Comparison of ENCODE assay signal across 8 cellular contexts in the genomic region with DNA sequence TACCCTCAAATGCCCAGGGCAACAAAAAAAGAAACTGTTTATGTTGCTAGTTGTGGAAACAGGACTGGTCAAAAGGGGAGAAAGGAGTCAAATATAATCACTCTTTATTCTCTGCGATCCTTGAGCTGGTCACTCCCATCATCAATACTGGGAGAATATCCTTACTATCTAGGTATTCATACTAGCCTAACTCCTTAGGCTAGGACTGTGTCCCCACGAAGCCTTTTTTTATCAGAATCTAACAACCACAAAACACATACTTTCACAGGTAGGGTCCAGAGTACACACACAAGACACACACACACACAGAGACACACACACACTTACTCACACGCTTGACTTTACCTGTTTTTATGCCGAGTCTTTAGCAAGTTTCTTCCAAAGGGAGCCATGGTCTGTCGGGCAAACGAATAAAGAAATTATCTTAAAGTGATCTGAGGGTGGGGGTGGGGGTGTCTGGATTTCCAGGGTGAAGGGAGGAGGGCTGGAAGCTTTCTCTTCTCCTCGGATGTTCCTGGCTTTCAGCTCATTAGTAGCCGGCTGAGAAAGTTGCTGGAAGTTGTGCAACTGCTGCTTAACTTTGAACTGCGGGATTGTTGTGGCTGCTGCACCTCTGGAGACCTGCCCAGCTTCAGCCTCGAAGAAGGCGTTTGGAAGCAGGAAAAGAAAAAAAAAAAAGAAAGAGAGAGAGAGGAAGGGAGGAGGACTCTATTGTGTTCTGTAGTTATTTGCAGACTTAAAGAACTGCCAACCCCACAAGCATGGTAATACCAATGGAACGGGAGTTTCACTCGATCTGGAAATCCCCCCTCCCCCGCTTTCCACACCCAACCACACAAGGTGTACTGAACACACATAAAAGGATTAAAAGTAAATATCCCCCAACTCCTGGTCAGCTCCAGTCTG. TPM values are rescaled to one million over a fixed set of nuclear protein-coding genes. Genes with fewer than 3 reads are reported as not detected.
DNase-seq lines count a peak whose midpoint lies in the region; ATAC-seq and TF ChIP-seq lines count a peak whose summit lies in the region.

A gene (minus strand): TSS at position 600 of the 906 bp plus-strand sequence. CDS start 208 bp downstream, at position 392.

- H3K9me3 Mint-ChIP-seq in activated CD4-positive, alpha-beta T cell treated with anti-CD3 and anti-CD28 coated beads for 36 hours (ENCODE audit: low read depth) = no peaks in the 10 kb centered on the region

- H3K4me1 ChIP-seq in HUES48 (ENCODE audit: control insufficient read depth, insufficient read depth, low read length) = peaks cover 33% of the 10 kb centered on the region
- H3K4me1 ChIP-seq in liver (ENCODE audit: control insufficient read depth in 4 of 4, insufficient read depth in 4 of 4, low read length in 3 of 4) = peaks cover 0 to 2% (median under 1%) of the 10 kb centered on the region in 4 donors
- H3K4me1 ChIP-seq in tibial nerve = peaks cover 0 to 16% (median 0%) of the 10 kb centered on the region in 4 donors

- H3K36me3 ChIP-seq in HUES48 (ENCODE audit: control insufficient read depth, insufficient read depth, low read length) (no peaks in the 10 kb centered on the region), liver (ENCODE audit: control insufficient read depth in 4 of 4, insufficient read depth in 3 of 4, low read depth in 1 of 4, low read length in 3 of 4) (no peaks in the 10 kb centered on the region), tibial nerve (no peaks in the 10 kb centered on the region)

- H3K36me3 Mint-ChIP-seq in activated CD4-positive, alpha-beta T cell treated with anti-CD3 and anti-CD28 coated beads for 36 hours (ENCODE audit: low read depth) = no peaks in the 10 kb centered on the region

- POLR2A ChIA-PET in activated CD4-positive, alpha-beta T cell treated with anti-CD3 and anti-CD28 coated beads for 36 hours (lab: Charles Lee) = no interaction called here

- H3K4me3 ChIP-seq in HUES48 (ENCODE audit: low read depth, low read length) = no peak within 1 kb of the TSS
- peak within 1 kb of the TSS; percentile 60 for H3K4me3 ChIP-seq in choroid plexus epithelial cell (ENCODE audit: low read depth, low read length)
- peak within 1 kb of the TSS in 2 of 3 donors; percentile 27 to 32 for H3K4me3 ChIP-seq in liver (ENCODE audit: low read depth in 1 of 3, low read length in 3 of 3)
- peak within 1 kb of the TSS; percentile 24 to 50 (median 29) for H3K4me3 ChIP-seq in tibial nerve

- H3K27me3 ChIP-seq in HUES48 (ENCODE audit: control insufficient read depth, insufficient read depth, low read length) (no peaks in the 10 kb centered on the region), liver (ENCODE audit: control insufficient read depth in 4 of 4, insufficient read depth in 4 of 4, low read length in 3 of 4) (no peaks in the 10 kb centered on the region), tibial nerve (no peaks in the 10 kb centered on the region)

- peak in 1 of 2 donors; percentile 39 for TF ChIP-seq EP300 in tibial nerve (IDR thresholded peaks at IDR 0.05)

- WGBS in liver = 8% methylated on average over 14 of the region's 14 CpGs
- WGBS in tibial nerve, 2 donors = 18% methylated on average over 14 of the region's 14 CpGs

- TF ChIP-seq CTCF in choroid plexus epithelial cell (conservative IDR thresholded peaks at IDR 0.05; ENCODE audit: low read depth, low read length) (no peak), liver (IDR thresholded peaks at IDR 0.05; ENCODE audit: low read depth, low read length, missing input control) (no peak), tibial nerve (IDR thresholded peaks at IDR 0.05) (no peak)

- H3K27me3 Mint-ChIP-seq in activated CD4-positive, alpha-beta T cell treated with anti-CD3 and anti-CD28 coated beads for 36 hours = peaks cover 2% of the 10 kb centered on the region

- no peaks in the 10 kb centered on the region for H3K4me1 Mint-ChIP-seq in activated CD4-positive, alpha-beta T cell treated with anti-CD3 and anti-CD28 coated beads for 36 hours

- H3K9ac ChIP-seq in HUES48 (ENCODE audit: low read depth, low read length) = no peak within 1 kb of the TSS
- peak within 1 kb of the TSS; percentile 6 to 30 for H3K9ac ChIP-seq in liver (ENCODE audit: low read depth in 1 of 2, low read length in 2 of 2)

- no peak within 1 kb of the TSS for H3K4me3 Mint-ChIP-seq in activated CD4-positive, alpha-beta T cell treated with anti-CD3 and anti-CD28 coated beads for 36 hours

- CTCF ChIA-PET in activated CD4-positive, alpha-beta T cell treated with anti-CD3 and anti-CD28 coated beads for 36 hours (lab: Charles Lee) = no interaction called here

- ATAC-seq in HG02623 (IDR thresholded peaks at IDR 0.05; ENCODE audit: unreplicated experiment) = no peak
- no peak for ATAC-seq in stimulated activated naive CD8-positive, alpha-beta T cell treated with anti-CD3 and anti-CD28 coated beads, Interleukin-15, Interleukin-2, amounts not matched to agents 100 U/mL and 50 U/mL, for 24 hours
- no peak for ATAC-seq in activated CD4-positive, alpha-beta T cell treated with anti-CD3 and anti-CD28 coated beads for 36 hours

- no peak within 1 kb of the TSS for H3K27ac Mint-ChIP-seq in activated CD4-positive, alpha-beta T cell treated with anti-CD3 and anti-CD28 coated beads for 36 hours

- DNase-seq in choroid plexus epithelial cell (ENCODE audit: low read depth) (peak; percentile 90), tibial nerve (ENCODE audit: low spot score in 2 of 2) (peak; percentile 23 to 56)
- DNase-seq in stimulated activated naive CD8-positive, alpha-beta T cell treated with anti-CD3 and anti-CD28 coated beads, Interleukin-15, Interleukin-2, amounts not matched to agents 100 U/mL and 50 U/mL, for 24 hours = no peak
- no peak for DNase-seq in activated naive CD4-positive, alpha-beta T cell treated with Interleukin-2 at 50 U/mL for 16 hours
- no peak for DNase-seq in activated CD4-positive, alpha-beta T cell treated with anti-CD3 and anti-CD28 coated beads for 36 hours

- TF ChIP-seq POLR2A in tibial nerve (IDR thresholded peaks at IDR 0.05) = no peak

- TF ChIP-seq RAD21 in liver (IDR thresholded peaks at IDR 0.05) = no peak

- H3K27ac ChIP-seq in HUES48 (ENCODE audit: low read depth, low read length) = peak within 1 kb of the TSS; percentile 46
- peak within 1 kb of the TSS in 1 of 2 donors; percentile 37 for H3K27ac ChIP-seq in liver (ENCODE audit: low read depth in 1 of 2, low read length in 2 of 2)
- peak within 1 kb of the TSS; percentile 35 to 85 (median 73) for H3K27ac ChIP-seq in tibial nerve

- intact Hi-C loops in activated CD4-positive, alpha-beta T cell treated with anti-CD3 and anti-CD28 coated beads for 36 hours (cut with DNase I, micrococcal nuclease) = no loop called here

- H3K9me3 ChIP-seq in HUES48 (ENCODE audit: control insufficient read depth, insufficient read depth, low read length) (no peaks in the 10 kb centered on the region), liver (ENCODE audit: control insufficient read depth in 4 of 4, low read length in 3 of 4) (no peaks in the 10 kb centered on the region), tibial nerve (no peaks in the 10 kb centered on the region)

TF ChIP-seq in liver, 16 proteins besides CTCF, POLR2A, EP300 and RAD21:
- no peak for TF ChIP-seq FOXA1 (IDR thresholded peaks at IDR 0.05)
- TF ChIP-seq HNF4A (conservative IDR thresholded peaks at IDR 0.05) = peak; percentile 34 to 37
- TF ChIP-seq YY1 (IDR thresholded peaks at IDR 0.05) = no peak
- no peak for TF ChIP-seq RXRA (IDR thresholded peaks at IDR 0.05)
- TF ChIP-seq, protein P1, sequence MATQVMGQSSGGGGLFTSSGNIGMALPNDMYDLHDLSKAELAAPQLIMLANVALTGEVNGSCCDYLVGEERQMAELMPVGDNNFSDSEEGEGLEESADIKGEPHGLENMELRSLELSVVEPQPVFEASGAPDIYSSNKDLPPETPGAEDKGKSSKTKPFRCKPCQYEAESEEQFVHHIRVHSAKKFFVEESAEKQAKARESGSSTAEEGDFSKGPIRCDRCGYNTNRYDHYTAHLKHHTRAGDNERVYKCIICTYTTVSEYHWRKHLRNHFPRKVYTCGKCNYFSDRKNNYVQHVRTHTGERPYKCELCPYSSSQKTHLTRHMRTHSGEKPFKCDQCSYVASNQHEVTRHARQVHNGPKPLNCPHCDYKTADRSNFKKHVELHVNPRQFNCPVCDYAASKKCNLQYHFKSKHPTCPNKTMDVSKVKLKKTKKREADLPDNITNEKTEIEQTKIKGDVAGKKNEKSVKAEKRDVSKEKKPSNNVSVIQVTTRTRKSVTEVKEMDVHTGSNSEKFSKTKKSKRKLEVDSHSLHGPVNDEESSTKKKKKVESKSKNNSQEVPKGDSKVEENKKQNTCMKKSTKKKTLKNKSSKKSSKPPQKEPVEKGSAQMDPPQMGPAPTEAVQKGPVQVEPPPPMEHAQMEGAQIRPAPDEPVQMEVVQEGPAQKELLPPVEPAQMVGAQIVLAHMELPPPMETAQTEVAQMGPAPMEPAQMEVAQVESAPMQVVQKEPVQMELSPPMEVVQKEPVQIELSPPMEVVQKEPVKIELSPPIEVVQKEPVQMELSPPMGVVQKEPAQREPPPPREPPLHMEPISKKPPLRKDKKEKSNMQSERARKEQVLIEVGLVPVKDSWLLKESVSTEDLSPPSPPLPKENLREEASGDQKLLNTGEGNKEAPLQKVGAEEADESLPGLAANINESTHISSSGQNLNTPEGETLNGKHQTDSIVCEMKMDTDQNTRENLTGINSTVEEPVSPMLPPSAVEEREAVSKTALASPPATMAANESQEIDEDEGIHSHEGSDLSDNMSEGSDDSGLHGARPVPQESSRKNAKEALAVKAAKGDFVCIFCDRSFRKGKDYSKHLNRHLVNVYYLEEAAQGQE (IDR thresholded peaks at IDR 0.05) = no peak

RNA-seq across cellular contexts. Expression of the gene that starts here (rescaled TPM):
- 1 to 10 TPM in 1 of 2 donors, under 1 TPM in 1; 0.84 to 1.0 TPM for total RNA-seq in liver
- under 1 TPM; 0.33 to 0.35 TPM for polyA plus RNA-seq in liver
- total RNA-seq in tibial nerve = 1 to 10 TPM; 2.4 to 3.6 (median 3.2) TPM
- not detected for total RNA-seq in activated CD4-positive, alpha-beta T cell treated with anti-CD3 and anti-CD28 coated beads for 36 hours

Comparison
In these comparisons a context has a peak if more than half of its experiments do, and no peak if none do; other contexts are left out.
1. DNase-seq: peak in choroid plexus epithelial cell (single experiment) and tibial nerve (2 of 2); none in stimulated activated naive CD8-positive, alpha-beta T cell treated with anti-CD3 and anti-CD28 coated beads, Interleukin-15, Interleukin-2, amounts not matched to agents 100 U/mL and 50 U/mL, for 24 hours (single experiment), activated naive CD4-positive, alpha-beta T cell treated with Interleukin-2 at 50 U/mL for 16 hours (single experiment) and activated CD4-positive, alpha-beta T cell treated with anti-CD3 and anti-CD28 coated beads for 36 hours (single experiment).